Comparison of ENCODE assay signal across 1 cellular context in genomic region chr2:38073211-38074005, GRCh38.
A peak's percentile ranks its signal among the peaks of the same experiment; 100 is the strongest.
TF ChIP-seq lines count a peak whose summit lies in the region.

No MANE protein-coding gene starts in this region.

TF ChIP-seq in H1, 55 proteins besides CTCF, POLR2A, EP300 and RAD21 (continued from another document):
- TF ChIP-seq USF2 (IDR thresholded peaks at IDR 0.05; ENCODE audit: low read length), result no peak
- 0 out of 4 replicates have a peak, but pooled peaks of 1 of the 2 experiments have one; percentile 32 for TF ChIP-seq SIN3A (conservative IDR thresholded peaks at IDR 0.05 in 1 of 2, IDR thresholded peaks at IDR 0.05 in 1 of 2; ENCODE audit: low read depth in 1 of 2, low read length in 2 of 2)
- no peak for TF ChIP-seq MAX (IDR thresholded peaks at IDR 0.05)
- TF ChIP-seq YY1 (IDR thresholded peaks at IDR 0.05; ENCODE audit: low read depth, low read length), result no peak
- no peak for TF ChIP-seq EZH2 (IDR thresholded peaks at IDR 0.05; ENCODE audit: low read depth, low read length, severe bottlenecking)
- TF ChIP-seq SP2 (IDR thresholded peaks at IDR 0.05; ENCODE audit: low read length), result no peak
- no peak for TF ChIP-seq ATF2 (IDR thresholded peaks at IDR 0.05; ENCODE audit: low read length)
- no peak for TF ChIP-seq RXRA (IDR thresholded peaks at IDR 0.05; ENCODE audit: insufficient read depth, low read depth, low read length)
- TF ChIP-seq CREB1 (IDR thresholded peaks at IDR 0.05), result no peak
- no peak for TF ChIP-seq GTF2F1 (IDR thresholded peaks at IDR 0.05; ENCODE audit: borderline replicate concordance, low read depth, low read length)
- peak; percentile 61 for TF ChIP-seq SUZ12 (IDR thresholded peaks at IDR 0.05; ENCODE audit: low read length)
- TF ChIP-seq RNF2 (IDR thresholded peaks at IDR 0.05; ENCODE audit: borderline replicate concordance, low read depth, low read length, missing control alignments, poor library complexity, severe bottlenecking), result no peak
- no peak for TF ChIP-seq BCL11A (IDR thresholded peaks at IDR 0.05; ENCODE audit: low read depth in 2 of 2, low read length in 2 of 2)
- TF ChIP-seq POLR2AphosphoS5 (IDR thresholded peaks at IDR 0.05; ENCODE audit: low read depth, low read length), result no peak
- no peak for TF ChIP-seq HDAC2 (IDR thresholded peaks at IDR 0.05; ENCODE audit: borderline replicate concordance in 1 of 2, low read depth in 2 of 2, low read length in 2 of 2)
- peak; percentile 26 for TF ChIP-seq CTBP2 (IDR thresholded peaks at IDR 0.05; ENCODE audit: borderline replicate concordance, insufficient read depth, insufficient read length, low read length)
TF ChIP-seq in H1: peak in this region for 4.
